Comparison of ENCODE assay signal across 12 cellular contexts in genomic region chr11:57315491-57315890, GRCh38. TPM values are rescaled to one million over a fixed set of nuclear protein-coding genes. Genes with fewer than 3 reads are reported as not detected.
DNase-seq lines count a peak whose midpoint lies in the region; ATAC-seq and TF ChIP-seq lines count a peak whose summit lies in the region.
"Had no signal": no experiment of that assay in that cellular context is flagged by ENCODE, and none has a peak within 500 bp of the region (broad histone marks: within the 10 kb centered on the region; RNA-seq: fewer than 3 reads in every experiment).

No MANE protein-coding gene starts in this region.

- TF ChIP-seq CTCF in HEK293 (tag by site-specific recombination; IDR thresholded peaks at IDR 0.05) (no peak), prostate gland (IDR thresholded peaks at IDR 0.05) (no peak)

- TF ChIP-seq POLR2A in prostate gland (IDR thresholded peaks at IDR 0.05), result no peak

- intact Hi-C loops in prostate gland (cut with DNase I), result no loop called here
- intact Hi-C loops in naive thymus-derived CD4-positive, alpha-beta T cell (cut with micrococcal nuclease), result no loop called here

- H3K36me3 ChIP-seq in HEK293 (ENCODE audit: control insufficient read depth in 2 of 2, insufficient read depth in 1 of 2, low read length in 2 of 2), result peaks cover 0 to 82% of the 10 kb centered on the region in 2 experiments; a peak in 1 of 3 replicates
- peaks cover 6 to 42% of the 10 kb centered on the region in 2 donors for H3K36me3 ChIP-seq in prostate gland
- peaks cover 0 to 34% (median 0%) of the 10 kb centered on the region in 3 experiments for H3K36me3 ChIP-seq in naive thymus-derived CD4-positive, alpha-beta T cell (ENCODE audit: control insufficient read depth in 2 of 3, insufficient read depth in 3 of 3, low read length in 3 of 3)

- CTCF ChIA-PET in HEK293 (lab: Yijun Ruan, JAX), result interaction anchor here (0.6 to 0.7 kb wide), 2 partner anchors 18 to 30 kb away, joined by 3 to 4 read pairs; no protein-coding TSS in a partner anchor
- CTCF ChIA-PET in naive thymus-derived CD4-positive, alpha-beta T cell (lab: Charles Lee), result no interaction called here

- no peak overlapping the region for H3K27ac Mint-ChIP-seq in naive thymus-derived CD4-positive, alpha-beta T cell

- H3K4me1 Mint-ChIP-seq in naive thymus-derived CD4-positive, alpha-beta T cell, result peaks cover 5 to 13% (median 10%) of the 10 kb centered on the region in 7 donors

- no peak overlapping the region for H3K4me3 Mint-ChIP-seq in naive thymus-derived CD4-positive, alpha-beta T cell

- H3K36me3 Mint-ChIP-seq in naive thymus-derived CD4-positive, alpha-beta T cell, result peaks cover 0 to 11% (median 0%) of the 10 kb centered on the region in 5 donors

- no peaks in the 10 kb centered on the region for H3K9me3 Mint-ChIP-seq in naive thymus-derived CD4-positive, alpha-beta T cell

- no peak for ATAC-seq in HG03354 (IDR thresholded peaks at IDR 0.05; ENCODE audit: poor library complexity, severe bottlenecking, unreplicated experiment)
- no peak for ATAC-seq in naive thymus-derived CD4-positive, alpha-beta T cell
- ATAC-seq: Right ventricle myocardium inferior had no signal

- H3K27me3 ChIP-seq in prostate gland (replicated peaks; ENCODE audit: insufficient read depth), result no peaks in the 10 kb centered on the region
- H3K27me3 ChIP-seq in naive thymus-derived CD4-positive, alpha-beta T cell (ENCODE audit: control insufficient read depth in 2 of 2, insufficient read depth in 2 of 2, low read length in 2 of 2), result no peaks in the 10 kb centered on the region

- 29% methylated on average over 8 of the region's 8 CpGs for WGBS in prostate gland

- POLR2A ChIA-PET in HEK293 (lab: Yijun Ruan, JAX), result no interaction called here
- POLR2A ChIA-PET in naive thymus-derived CD4-positive, alpha-beta T cell (lab: Charles Lee), result interaction anchor here (1.2 kb wide), 1 partner anchor 8 kb away, joined by 4 read pairs; no protein-coding TSS in a partner anchor

- H3K9me3 ChIP-seq in HEK293 (ENCODE audit: control insufficient read depth, insufficient read depth, low read depth, low read length) (no peaks in the 10 kb centered on the region), prostate gland (no peaks in the 10 kb centered on the region)
- H3K9me3 ChIP-seq in naive thymus-derived CD4-positive, alpha-beta T cell (ENCODE audit: control insufficient read depth in 2 of 3, low read length in 3 of 3), result no peaks in the 10 kb centered on the region
- H3K9me3 ChIP-seq: HAP-1 had no signal

- peak; percentile 19 for DNase-seq in NCI-H69 (lab: John Stamatoyannopoulos, UW)
- DNase-seq in epithelial cell of prostate (ENCODE audit: low read depth, low spot score), result no peak
- no peak for DNase-seq in prostate gland (ENCODE audit: low spot score)
- no peak for DNase-seq in effector CD8-positive, alpha-beta T cell (lab: John Stamatoyannopoulos, UW)
- no peak for DNase-seq in naive thymus-derived CD4-positive, alpha-beta T cell
- no peak for DNase-seq in T-helper 9 cell
- DNase-seq: foreskin fibroblast had no signal

- no peak overlapping the region for H3K4me3 ChIP-seq in HEK293 (ENCODE audit: low read depth, low read length)
- H3K4me3 ChIP-seq in prostate gland, result no peak overlapping the region
- H3K4me3 ChIP-seq in naive thymus-derived CD4-positive, alpha-beta T cell (ENCODE audit: low read length), result no peak overlapping the region
- H3K4me3 ChIP-seq: HAP-1 had no signal

- H3K27me3 Mint-ChIP-seq in naive thymus-derived CD4-positive, alpha-beta T cell, result no peaks in the 10 kb centered on the region

- H3K4me1 ChIP-seq in HEK293 (ENCODE audit: control insufficient read depth, insufficient read depth, low read length) (no peaks in the 10 kb centered on the region), prostate gland (replicated peaks) (peaks cover 43% of the 10 kb centered on the region)
- peaks cover 0 to 8% of the 10 kb centered on the region in 2 donors for H3K4me1 ChIP-seq in naive thymus-derived CD4-positive, alpha-beta T cell (ENCODE audit: control insufficient read depth in 2 of 2, insufficient read depth in 2 of 2, low read length in 2 of 2)

- H3K27ac ChIP-seq in HEK293 (ENCODE audit: extremely low read depth, low read depth, low read length), result no peak overlapping the region
- H3K27ac ChIP-seq in epithelial cell of prostate, result peak overlapping the region; percentile 4
- H3K27ac ChIP-seq in prostate gland, result peak overlapping the region; percentile 41 to 68
- H3K27ac ChIP-seq in naive thymus-derived CD4-positive, alpha-beta T cell (ENCODE audit: low read depth, low read length), result no peak overlapping the region

TF ChIP-seq in HEK293, 187 proteins besides CTCF, POLR2A, EP300 and RAD21:
- TF ChIP-seq ZNF776 (tag by site-specific recombination; IDR thresholded peaks at IDR 0.05; ENCODE audit: borderline replicate concordance) (no peak), GLIS1 (tag by site-specific recombination; IDR thresholded peaks at IDR 0.05) (peak; percentile 38; the same call in 1 of the 2 replicates), ZNF768 (tag by site-specific recombination; IDR thresholded peaks at IDR 0.05) (no peak), GLIS2 (tag by site-specific recombination; IDR thresholded peaks at IDR 0.05) (0 out of 2 replicates have a peak, but pooled peaks have one; percentile 21), HIC1 (tag by site-specific recombination; IDR thresholded peaks at IDR 0.05) (no peak), ZNF664 (tag by site-specific recombination; IDR thresholded peaks at IDR 0.05) (no peak)
- TF ChIP-seq, protein P1, sequence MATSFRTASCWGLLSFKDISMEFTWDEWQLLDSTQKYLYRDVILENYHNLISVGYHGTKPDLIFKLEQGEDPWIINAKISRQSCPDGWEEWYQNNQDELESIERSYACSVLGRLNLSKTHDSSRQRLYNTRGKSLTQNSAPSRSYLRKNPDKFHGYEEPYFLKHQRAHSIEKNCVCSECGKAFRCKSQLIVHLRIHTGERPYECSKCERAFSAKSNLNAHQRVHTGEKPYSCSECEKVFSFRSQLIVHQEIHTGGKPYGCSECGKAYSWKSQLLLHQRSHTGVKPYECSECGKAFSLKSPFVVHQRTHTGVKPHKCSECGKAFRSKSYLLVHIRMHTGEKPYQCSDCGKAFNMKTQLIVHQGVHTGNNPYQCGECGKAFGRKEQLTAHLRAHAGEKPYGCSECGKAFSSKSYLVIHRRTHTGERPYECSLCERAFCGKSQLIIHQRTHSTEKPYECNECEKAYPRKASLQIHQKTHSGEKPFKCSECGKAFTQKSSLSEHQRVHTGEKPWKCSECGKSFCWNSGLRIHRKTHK (tag by site-specific recombination; IDR thresholded peaks at IDR 0.05), result no peak

RNA-seq across cellular contexts. Expression of gene TNKS1BP1, which starts 9.3 kb away (rescaled TPM):
- total RNA-seq in prostate gland, result 100 to 1,000 TPM; 140 to 158 TPM
- 10 to 100 TPM; 11.2 to 22.0 (median 15.9) TPM for total RNA-seq in naive thymus-derived CD4-positive, alpha-beta T cell
- 1 to 10 TPM; 2.8 to 7.5 TPM for polyA plus RNA-seq in naive thymus-derived CD4-positive, alpha-beta T cell

RNA-seq across cellular contexts. Expression of gene SSRP1, which starts 20.2 kb away (rescaled TPM):
- 10 to 100 TPM; 82.6 to 85.4 TPM for total RNA-seq in prostate gland
- 100 to 1,000 TPM in 1 of 5 experiments, 10 to 100 TPM in 4; 46.9 to 146 (median 70.1) TPM for total RNA-seq in naive thymus-derived CD4-positive, alpha-beta T cell
- polyA plus RNA-seq in naive thymus-derived CD4-positive, alpha-beta T cell, result 10 to 100 TPM; 34.3 to 48.9 TPM

RNA-seq across cellular contexts. Expression of gene P2RX3, which starts 22.7 kb away (rescaled TPM):
- under 1 TPM in 1 of 2 donors, not detected in 1; 0.40 TPM for total RNA-seq in prostate gland
- not detected for total RNA-seq in naive thymus-derived CD4-positive, alpha-beta T cell
- not detected for polyA plus RNA-seq in naive thymus-derived CD4-positive, alpha-beta T cell
- total RNA-seq: aorta had no signal
- polyA plus RNA-seq: aorta had no signal

Comparison
In these comparisons a context has a peak if more than half of its experiments do, and no peak if none do; other contexts are left out.
1. H3K27ac ChIP-seq: peak in epithelial cell of prostate (single experiment) and prostate gland (2 of 2); none in HEK293 (single experiment) and naive thymus-derived CD4-positive, alpha-beta T cell (single experiment).
2. RNA of gene TNKS1BP1, which starts 9.3 kb away (total RNA-seq): 140 to 158 TPM in prostate gland; 11.2 to 22.0 TPM in naive thymus-derived CD4-positive, alpha-beta T cell; every median in the first group is over 4 times any median in the second.